In the genomic region with DNA sequence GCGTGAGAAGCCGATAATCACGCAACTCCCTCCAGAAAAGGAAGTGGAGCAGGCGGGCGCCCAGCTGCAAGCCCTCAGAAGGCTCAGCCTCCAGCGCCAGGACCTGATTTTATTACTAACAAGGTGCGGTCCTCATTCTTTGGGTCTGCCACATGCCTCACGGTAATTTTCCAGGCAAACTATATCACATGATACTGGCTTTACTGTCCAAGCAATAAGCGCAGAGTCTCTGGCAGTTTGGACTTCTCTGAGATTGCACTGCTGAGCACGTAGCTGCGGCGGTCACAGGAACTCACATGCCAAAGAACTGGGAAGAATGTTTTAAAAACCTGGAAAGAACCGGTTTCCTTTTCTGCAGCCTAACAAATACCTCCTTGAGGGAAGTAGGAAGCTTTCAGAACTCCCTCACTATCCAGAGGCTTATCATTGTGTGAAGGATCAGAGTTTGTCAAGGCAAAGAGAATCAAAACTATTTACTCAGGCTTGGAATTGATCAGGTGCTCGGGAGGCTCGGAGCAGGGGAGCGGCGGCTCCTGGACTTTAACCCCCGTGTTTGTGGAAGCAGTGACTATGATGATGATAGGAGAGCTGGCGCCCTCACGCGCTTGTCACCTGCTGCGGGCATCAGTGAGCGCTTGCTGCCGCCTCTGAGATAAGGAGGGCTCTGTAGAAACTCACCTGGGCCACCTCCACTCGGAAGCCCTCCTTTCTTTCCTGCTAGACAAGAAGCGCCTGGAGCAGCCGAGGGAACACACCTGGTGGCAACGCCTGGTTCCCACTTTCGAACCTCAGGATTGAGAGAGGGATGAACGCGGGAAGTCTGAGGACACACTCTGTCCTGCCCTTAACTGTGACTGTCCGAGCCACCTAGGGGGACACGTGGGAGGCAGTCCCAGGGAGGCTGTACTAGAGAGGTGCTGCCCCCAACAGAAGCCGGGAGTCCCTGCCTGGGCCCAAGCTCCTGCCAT, we compare ENCODE assay signal across 11 cellular contexts. TPM values are rescaled to one million over a fixed set of nuclear protein-coding genes. Genes with fewer than 3 reads are reported as not detected.
DNase-seq lines count a peak whose midpoint lies in the region; ATAC-seq, FAIRE-seq and TF ChIP-seq lines count a peak whose summit lies in the region.
"Had no signal": no experiment of that assay in that cellular context is flagged by ENCODE, and none has a peak within 500 bp of the region (broad histone marks: within the 10 kb centered on the region; RNA-seq: fewer than 3 reads in every experiment).

No MANE protein-coding gene starts in this region.

- peak overlapping the region; percentile 89 for H2AFZ ChIP-seq in mammary epithelial cell (ENCODE audit: low read depth, low read length)
- H2AFZ ChIP-seq in HepG2 (ENCODE audit: low read length): peak overlapping the region; percentile 48

- peaks cover 6% of the 10 kb centered on the region for H3K36me3 Mint-ChIP-seq in osteocyte (ENCODE audit: unreplicated experiment)

- POLR2A ChIA-PET in HepG2 (lab: Yijun Ruan, JAX): interaction anchor here (0.5 to 3.5 kb wide), 25 partner anchors 9 to 815 kb away, joined by 3 to 48 read pairs (median 5); a partner anchor contains a TSS

- H3K4me1 ChIP-seq in mammary epithelial cell (ENCODE audit: insufficient read depth, low read length): peaks cover 13% of the 10 kb centered on the region
- peaks cover 50% of the 10 kb centered on the region for H3K4me1 ChIP-seq in HepG2 (ENCODE audit: insufficient read depth, low read length)
- peaks cover 0 to 13% of the 10 kb centered on the region in 2 donors for H3K4me1 ChIP-seq in thoracic aorta (ENCODE audit: control insufficient read depth in 1 of 2, low read depth in 2 of 2)

- TF ChIP-seq EP300 in HepG2 (IDR thresholded peaks at IDR 0.05; ENCODE audit: low read depth in 2 of 2, low read length in 2 of 2) (peak in 1 of 2 experiments; percentile 86; a peak in 3 of 4 replicates), HepG2 (CRISPR knock-in tag; IDR thresholded peaks at IDR 0.05; ENCODE audit: borderline replicate concordance) (no peak; the same call in 1 of the 2 replicates)

- H3K36me3 ChIP-seq in mammary epithelial cell (ENCODE audit: insufficient read depth, low read length) (no peaks in the 10 kb centered on the region), HepG2 (replicated peaks in 1 of 2; ENCODE audit: control insufficient read depth in 1 of 2, insufficient read depth in 2 of 2, low read length in 2 of 2) (no peaks in the 10 kb centered on the region), thoracic aorta (no peaks in the 10 kb centered on the region)

- peak; percentile 73 for FAIRE-seq in HepG2 (lab: Jason Lieb, UNC)

- peak; percentile 80 for TF ChIP-seq RAD21 in HepG2 (CRISPR knock-in tag; IDR thresholded peaks at IDR 0.05)

- H3K4me2 ChIP-seq in mammary epithelial cell (ENCODE audit: insufficient read depth, low read depth, low read length) (peak overlapping the region; percentile 75), HepG2 (ENCODE audit: low read depth, low read length) (peak overlapping the region; percentile 96)

- WGBS in mammary epithelial cell (ENCODE audit: low coverage, missing lambda C conversion rate): 30% methylated on average over 32 of the region's 34 CpGs
- WGBS in HepG2 (ENCODE audit: low lambda C conversion rate): 1% methylated on average over 29 of the region's 34 CpGs

- H3K4me1 Mint-ChIP-seq in osteocyte (ENCODE audit: unreplicated experiment): no peaks in the 10 kb centered on the region

- in situ Hi-C loops in mammary epithelial cell (cut with MboI; ENCODE audit: low sequenced_read_pairs in 2 of 2): no loop called here
- in situ Hi-C loops in HepG2 (cut with HindIII; ENCODE audit: extremely low pct_ligation_motif_present, low pct_unique_long_range_greater_than_20kb): no loop called here

- peak; percentile 88 for ATAC-seq in HepG2
- peak; percentile 56 for ATAC-seq in thoracic aorta (ENCODE audit: insufficient number of reproducible peaks, low FRiP score, low read depth)
- no peak for ATAC-seq in stimulated activated naive CD8-positive, alpha-beta T cell treated with anti-CD3 and anti-CD28 coated beads, Interleukin-15, Interleukin-2, amounts not matched to agents 100 U/mL and 50 U/mL, for 24 hours

- H3K27me3 ChIP-seq in mammary epithelial cell (ENCODE audit: insufficient read depth, low read length) (no peaks in the 10 kb centered on the region), HepG2 (ENCODE audit: control insufficient read depth in 1 of 2, insufficient read depth in 2 of 2, low read length in 2 of 2) (no peaks in the 10 kb centered on the region; a peak in 1 of 5 replicates), thoracic aorta (replicated peaks; ENCODE audit: insufficient read depth) (no peaks in the 10 kb centered on the region)

- H3K79me2 ChIP-seq in mammary epithelial cell (ENCODE audit: insufficient read depth, low read length) (no peaks in the 10 kb centered on the region), HepG2 (ENCODE audit: insufficient read depth, low read length) (no peaks in the 10 kb centered on the region)

- TF ChIP-seq POLR2A in HepG2 (IDR thresholded peaks at IDR 0.05; ENCODE audit: insufficient read depth in 1 of 2, low read depth in 2 of 2, low read length in 2 of 2): peak; percentile 33 to 74; a peak in 3 of 4 replicates

- H3K4me3 ChIP-seq in mammary epithelial cell (replicated peaks in 1 of 3; ENCODE audit: insufficient read depth in 1 of 3, low read depth in 2 of 3, low read length in 3 of 3) (peak overlapping the region; percentile 3 to 34 (median 13)), HepG2 (replicated peaks in 1 of 3; ENCODE audit: insufficient read depth in 1 of 3, low read depth in 2 of 3, low read length in 3 of 3) (peak overlapping the region; percentile 49 to 72 (median 54)), thoracic aorta (peak overlapping the region; percentile 70)

- DNase-seq in NCI-H510A treated with DMSO at 0.1 percent for 48 hours (lab: John Stamatoyannopoulos, UW) (peak; percentile 56), NCI-H510A (lab: John Stamatoyannopoulos, UW) (no peak), mammary epithelial cell (peak; percentile 56), HepG2 (ENCODE audit: low spot score) (peak; percentile 95), thoracic aorta (ENCODE audit: low spot score) (no peak), NCI-H2196 treated with DMSO at 0.1 percent for 48 hours (lab: John Stamatoyannopoulos, UW; ENCODE audit: unreplicated experiment) (no peak), osteocyte (ENCODE audit: extremely low spot score, unreplicated experiment) (no peak)
- no peak for DNase-seq in stimulated activated naive CD8-positive, alpha-beta T cell treated with anti-CD3 and anti-CD28 coated beads, Interleukin-15, Interleukin-2, amounts not matched to agents 100 U/mL and 50 U/mL, for 24 hours
- DNase-seq: activated CD4-positive, alpha-beta T cell treated with anti-CD3 and anti-CD28 coated beads for 48 hours; effector CD8-positive, alpha-beta T cell had no signal

- intact Hi-C loops in mammary epithelial cell (cut with micrococcal nuclease): no loop called here
- intact Hi-C loops in HepG2 (cut with micrococcal nuclease; ENCODE audit: unreplicated experiment): loop anchor here (1.0 to 10.0 kb wide), 4 partner anchors 21 to 197 kb away; no protein-coding TSS in a partner anchor

- BruUV-seq in mammary epithelial cell (replicated peaks; lab: Mats Ljungman, UMichigan): no TSS peak
- TSS peak; percentile 99 for BruUV-seq in HepG2 (replicated peaks; lab: Mats Ljungman, UMichigan)

- no peaks in the 10 kb centered on the region for H3K27me3 Mint-ChIP-seq in osteocyte (ENCODE audit: unreplicated experiment)

- CTCF ChIA-PET in mammary epithelial cell (lab: Charles Lee; ENCODE audit: low non-redundant PET) (no interaction called here), HepG2 (lab: Yijun Ruan, JAX; ENCODE audit: low intra/inter-chr PET ratio, low total read pairs) (interaction anchor here (1.2 kb wide), 1 partner anchor 118 kb away, joined by 8 read pairs; no protein-coding TSS in a partner anchor)

- TF ChIP-seq CTCF in mammary epithelial cell (conservative IDR thresholded peaks at IDR 0.05 in 1 of 2, IDR thresholded peaks at IDR 0.05 in 1 of 2; ENCODE audit: extremely low read depth in 1 of 2, insufficient read depth in 1 of 2, low read depth in 1 of 2, low read length in 2 of 2) (no peak), HepG2 (CRISPR knock-in tag; IDR thresholded peaks at IDR 0.05) (peak; percentile 87), thoracic aorta (IDR thresholded peaks at IDR 0.05) (no peak), osteocyte (IDR thresholded peaks at IDR 0.05) (no peak)

- no peak overlapping the region for H3K27ac ChIP-seq in mammary epithelial cell (ENCODE audit: insufficient read depth, low read depth, low read length)
- H3K27ac ChIP-seq in HepG2 (ENCODE audit: extremely low read length, insufficient read depth, low read length): peak overlapping the region; percentile 87
- peak overlapping the region; percentile 26 to 42 for H3K27ac ChIP-seq in thoracic aorta

- H3K9me3 ChIP-seq in mammary epithelial cell (replicated peaks; ENCODE audit: insufficient read depth, low read length) (peaks cover 7% of the 10 kb centered on the region), HepG2 (ENCODE audit: low read length) (peaks cover 18% of the 10 kb centered on the region), thoracic aorta (peaks cover 22% of the 10 kb centered on the region)

- H4K20me1 ChIP-seq in mammary epithelial cell (ENCODE audit: insufficient read depth, low read length) (no peaks in the 10 kb centered on the region), HepG2 (ENCODE audit: insufficient read depth, low read length) (no peaks in the 10 kb centered on the region)

- H3K9me3 Mint-ChIP-seq in osteocyte (ENCODE audit: unreplicated experiment): peaks cover 29% of the 10 kb centered on the region

- H3K9ac ChIP-seq in mammary epithelial cell (ENCODE audit: insufficient read depth, low read length) (no peak overlapping the region), HepG2 (ENCODE audit: insufficient read depth, low read depth, low read length) (peak overlapping the region; percentile 75)

- no peak overlapping the region for H3K27ac Mint-ChIP-seq in osteocyte (ENCODE audit: unreplicated experiment)
- H3K27ac Mint-ChIP-seq: B cell had no signal

- dilution Hi-C loops in mammary epithelial cell (cut with HindIII; ENCODE audit: low sequenced_read_pairs): loop anchor here (5.0 kb wide), 3 partner anchors 63 to 133 kb away; no protein-coding TSS in a partner anchor

- H3K4me3 Mint-ChIP-seq in osteocyte (ENCODE audit: unreplicated experiment): no peak overlapping the region
- H3K4me3 Mint-ChIP-seq: B cell had no signal

RNA-seq across cellular contexts. Expression of a gene that starts 27.2 kb away (rescaled TPM):
- total RNA-seq in mammary epithelial cell (10 to 100 TPM; 16.0 to 26.6 TPM), HepG2 (2016; rRNA removed; fragmentation: Illumina TruSeq; extraction: Trizol) (39.0 and 39.1 TPM in 2 replicates), thoracic aorta (10 to 100 TPM; 30.6 to 48.5 TPM), osteocyte (94.5 and 95.4 TPM in 2 replicates)
- polyA plus RNA-seq in mammary epithelial cell (17.0 TPM), HepG2 (2011; rRNA removed) (57.6 and 59.5 TPM in 2 replicates)
- 66.3 TPM for polyA minus RNA-seq in mammary epithelial cell
- 50.4 and 51.2 TPM in 2 replicates for total RNA-seq in HepG2 (2016; cell fraction: cytosol; rRNA removed; fragmentation: Illumina TruSeq; extraction: Trizol; ENCODE audit: low read depth)
- 32.6 and 44.6 TPM in 2 replicates for total RNA-seq in HepG2 (2016; cell fraction: insoluble cytoplasmic fraction; rRNA removed; fragmentation: Illumina TruSeq; extraction: Trizol)
- 52.4 and 52.9 TPM in 2 replicates for total RNA-seq in HepG2 (2016; cell fraction: membrane; rRNA removed; fragmentation: Illumina TruSeq; extraction: Trizol)
- total RNA-seq in HepG2 (2016; cell fraction: nucleus; rRNA removed; fragmentation: Illumina TruSeq; extraction: Trizol): 33.3 and 38.2 TPM in 2 replicates
- 44.7 and 49.0 TPM in 2 replicates for polyA plus RNA-seq in HepG2 (2011; cell fraction: cytosol; rRNA removed)
- 85.9 and 86.7 TPM in 2 replicates for polyA plus RNA-seq in HepG2 (2011; cell fraction: nucleus; rRNA removed)
- polyA plus RNA-seq in HepG2 (2012): 53.7 and 59.9 TPM in 2 replicates
- 53.0 and 54.8 TPM in 2 replicates for polyA plus RNA-seq in HepG2 (2016; cell fraction: cytosol; fragmentation: Illumina TruSeq; extraction: Trizol; ENCODE audit: low read depth)
- polyA plus RNA-seq in HepG2 (2016; cell fraction: insoluble cytoplasmic fraction; fragmentation: Illumina TruSeq; extraction: Trizol; ENCODE audit: low read depth): 28.2 and 29.0 TPM in 2 replicates
- polyA plus RNA-seq in HepG2 (2016; cell fraction: membrane; fragmentation: Illumina TruSeq; extraction: Trizol; ENCODE audit: low read depth): 41.5 and 42.8 TPM in 2 replicates
- 49.3 and 52.0 TPM in 2 replicates for polyA plus RNA-seq in HepG2 (2016; cell fraction: nucleus; fragmentation: Illumina TruSeq; extraction: Trizol; ENCODE audit: insufficient read depth, low read depth)
- polyA minus RNA-seq in HepG2 (2011; rRNA and poly(A)+ RNA removed; ENCODE audit: low replicate concordance): 21.9 and 161 TPM in 2 replicates
- polyA minus RNA-seq in HepG2 (2011; cell fraction: cytosol; rRNA and poly(A)+ RNA removed): 57.2 and 71.5 TPM in 2 replicates
- 135 and 148 TPM in 2 replicates for polyA minus RNA-seq in HepG2 (2011; cell fraction: nucleus; rRNA and poly(A)+ RNA removed)

Comparison
In these comparisons a context has a peak if more than half of its experiments do, and no peak if none do; other contexts are left out.
1. DNase-seq: peak in NCI-H510A treated with DMSO at 0.1 percent for 48 hours (single experiment), mammary epithelial cell (single experiment) and HepG2 (single experiment); none in NCI-H510A (single experiment), thoracic aorta (single experiment), NCI-H2196 treated with DMSO at 0.1 percent for 48 hours (single experiment), stimulated activated naive CD8-positive, alpha-beta T cell treated with anti-CD3 and anti-CD28 coated beads, Interleukin-15, Interleukin-2, amounts not matched to agents 100 U/mL and 50 U/mL, for 24 hours (single experiment) and osteocyte (single experiment).
2. H3K4me3 ChIP-seq: peak in every context shown above with its lines; median percentile 70 in thoracic aorta; 54 in HepG2; 13 in mammary epithelial cell.